In the genomic region with DNA sequence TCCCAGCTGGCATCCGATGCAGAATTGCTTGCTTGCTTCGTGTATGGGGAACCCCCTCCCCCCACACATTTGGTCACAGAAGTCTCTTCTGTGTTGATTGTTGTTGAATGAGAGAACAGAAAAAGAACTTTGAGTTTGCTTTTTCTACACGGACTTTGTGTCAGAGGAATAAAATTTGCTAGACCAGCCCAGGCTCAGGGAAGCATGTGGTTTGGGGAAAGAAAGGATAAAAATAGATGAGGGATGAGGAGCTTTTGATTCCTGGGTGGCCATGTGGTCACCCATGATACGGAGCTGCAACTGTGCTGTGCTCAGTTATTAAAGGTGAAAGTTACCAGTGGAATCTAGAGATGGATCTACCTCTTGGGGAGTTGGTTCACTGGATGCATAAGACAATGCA, we compare ENCODE assay signal across 27 cellular contexts. TPM values are rescaled to one million over a fixed set of nuclear protein-coding genes. Genes with fewer than 3 reads are reported as not detected.
"Had no signal": no experiment of that assay in that cellular context is flagged by ENCODE, and none has a peak within 500 bp of the region (broad histone marks: within the 10 kb centered on the region; RNA-seq: fewer than 3 reads in every experiment).

No MANE protein-coding gene starts in this region.

- ATAC-seq: effector memory CD8-positive, alpha-beta T cell; heart left ventricle; left lobe of liver; lower lobe of right lung; natural killer cell had no signal

- H3K27me3 ChIP-seq: esophagus squamous epithelium, sigmoid colon, vagina had no signal

- DNase-seq: activated CD4-positive, alpha-beta T cell treated with anti-CD3 and anti-CD28 coated beads, Interleukin-2, amount 10 ng/mL, durations not matched to agents 7 days and 5 days; activated CD4-positive, CD25-positive, alpha-beta regulatory T cell treated with anti-CD3 and anti-CD28 coated beads, Interleukin-2, amount 50 U/mL, for 72 hours; activated CD8-positive, alpha-beta memory T cell treated with anti-CD3 and anti-CD28 coated beads, Interleukin-2, amount 50 U/mL, for 4 hours; activated naive CD4-positive, alpha-beta T cell treated with Interleukin-2 at 50 U/mL for 16 hours; activated naive CD8-positive, alpha-beta T cell treated with anti-CD3 and anti-CD28 coated beads for 36 hours; activated T-cell treated with anti-CD3 and anti-CD28 coated beads, Interleukin-2, amount 50 U/mL, for 24 hours; colonic mucosa; dorsolateral prefrontal cortex; effector memory CD8-positive, alpha-beta T cell; esophagus squamous epithelium; heart left ventricle; immature natural killer cell; lower lobe of right lung; natural killer cell; retina; sigmoid colon; stimulated activated CD4-positive, alpha-beta T cell treated with anti-CD3 and anti-CD28 coated beads, Interleukin-2, amount 100 ng/mL, for 48 hours; stimulated activated CD8-positive, alpha-beta memory T cell treated with anti-CD3 and anti-CD28 coated beads, Interleukin-4, amount 100 ng/mL, for 48 hours; stimulated activated naive CD4-positive, alpha-beta T cell had no signal

- H3K36me3 ChIP-seq: breast epithelium, colonic mucosa, esophagus squamous epithelium, heart left ventricle, lower lobe of right lung, sigmoid colon, thoracic aorta, vagina had no signal

- H3K9me3 ChIP-seq: breast epithelium, colonic mucosa, esophagus squamous epithelium, heart left ventricle, lower lobe of right lung, sigmoid colon, thoracic aorta, vagina had no signal

- H3K27ac ChIP-seq: breast epithelium, colonic mucosa, dorsolateral prefrontal cortex, esophagus squamous epithelium, heart left ventricle, lower lobe of right lung, sigmoid colon, thoracic aorta, vagina, VCaP had no signal

- H3K4me3 ChIP-seq: breast epithelium, colonic mucosa, dorsolateral prefrontal cortex, esophagus squamous epithelium, heart left ventricle, lower lobe of right lung, sigmoid colon, thoracic aorta, vagina had no signal

- H3K4me1 ChIP-seq: breast epithelium, colonic mucosa, esophagus squamous epithelium, heart left ventricle, lower lobe of right lung, sigmoid colon, vagina had no signal

RNA-seq across cellular contexts. Expression of gene ESX1, which starts 34.2 kb away (rescaled TPM):
- total RNA-seq: activated CD4-positive, alpha-beta T cell treated with anti-CD3 and anti-CD28 coated beads, Interleukin-2, amount 10 ng/mL, durations not matched to agents 7 days and 5 days; activated naive CD8-positive, alpha-beta T cell treated with anti-CD3 and anti-CD28 coated beads for 36 hours; breast epithelium; colonic mucosa; dorsolateral prefrontal cortex; esophagus squamous epithelium; heart left ventricle; kidney epithelial cell; left lobe of liver; lower lobe of right lung; natural killer cell; osteocyte; progenitor cell of endocrine pancreas; sigmoid colon; thoracic aorta; vagina had no signal
- polyA plus RNA-seq: heart left ventricle, immature natural killer cell, sigmoid colon had no signal
